Comparison of ENCODE assay signal across 8 cellular contexts in genomic region chr1:78839704-78840277, GRCh38.
DNase-seq lines count a peak whose midpoint lies in the region; ATAC-seq and TF ChIP-seq lines count a peak whose summit lies in the region.

No MANE protein-coding gene starts in this region.

- peaks cover 10% of the 10 kb centered on the region for H3K4me1 Mint-ChIP-seq in activated CD4-positive, alpha-beta memory T cell treated with anti-CD3 and anti-CD28 coated beads, Interleukin-2, amount 10 ng/mL, durations not matched to agents 7 days and 5 days

- H4K20me1 ChIP-seq in Karpas-422 (ENCODE audit: insufficient read depth, low read depth, low read length) (no peaks in the 10 kb centered on the region), fibroblast of lung (ENCODE audit: control insufficient read depth, extremely low read depth, insufficient read depth, low read length) (no peaks in the 10 kb centered on the region)

- H3K27me3 ChIP-seq in Karpas-422 (ENCODE audit: low read length) (no peaks in the 10 kb centered on the region), fibroblast of lung (ENCODE audit: control insufficient read depth, insufficient read depth, low read length) (no peaks in the 10 kb centered on the region)

- H2AFZ ChIP-seq in Karpas-422 (ENCODE audit: low read length) (no peak overlapping the region), fibroblast of lung (ENCODE audit: low read length) (no peak overlapping the region)

- ATAC-seq in GM18868 (IDR thresholded peaks at IDR 0.05; ENCODE audit: unreplicated experiment) (peak; percentile 42), SK-N-SH treated with all-trans-retinoic acid at 6 μM for 48 hours (peak; percentile 41; the same call in 1 of the 3 replicates)

- no peaks in the 10 kb centered on the region for H3K9me2 ChIP-seq in Karpas-422 (replicated peaks; ENCODE audit: insufficient read depth, low read length)

- H3K4me1 ChIP-seq in Karpas-422 (ENCODE audit: low read length) = no peaks in the 10 kb centered on the region
- peaks cover 4% of the 10 kb centered on the region for H3K4me1 ChIP-seq in fibroblast of lung (ENCODE audit: control insufficient read depth, extremely low read depth, insufficient read depth, low read length)

- no peaks in the 10 kb centered on the region for H3K9me3 Mint-ChIP-seq in activated CD4-positive, alpha-beta memory T cell treated with anti-CD3 and anti-CD28 coated beads, Interleukin-2, amount 10 ng/mL, durations not matched to agents 7 days and 5 days

- DNase-seq in Caki2 (ENCODE audit: low read depth) (peak; percentile 36), Karpas-422 (peak; percentile 81), fibroblast of lung (ENCODE audit: low read depth in 2 of 2) (peak; percentile 19 to 74), retina (peak; percentile 58), GOT3 (lab: John Stamatoyannopoulos, UW) (no peak)
- DNase-seq in activated CD4-positive, alpha-beta memory T cell treated with anti-CD3 and anti-CD28 coated beads, Interleukin-2, amount 10 ng/mL, durations not matched to agents 7 days and 5 days = no peak

- CTCF ChIA-PET in activated CD4-positive, alpha-beta memory T cell treated with anti-CD3 and anti-CD28 coated beads, Interleukin-2, amount 10 ng/mL, durations not matched to agents 7 days and 5 days (lab: Charles Lee) = interaction anchor here (0.7 to 2.8 kb wide), 3 partner anchors 62 to 513 kb away, joined by 3 to 18 read pairs (median 4); no protein-coding TSS in a partner anchor

- H3K4me2 ChIP-seq in Karpas-422 (ENCODE audit: low read depth, low read length, poor library complexity, severe bottlenecking) (no peak overlapping the region), fibroblast of lung (ENCODE audit: extremely low read depth, insufficient read depth, low read length) (peak overlapping the region; percentile 42)

- H3K27me3 Mint-ChIP-seq in activated CD4-positive, alpha-beta memory T cell treated with anti-CD3 and anti-CD28 coated beads, Interleukin-2, amount 10 ng/mL, durations not matched to agents 7 days and 5 days = no peaks in the 10 kb centered on the region

- H3K27ac Mint-ChIP-seq in activated CD4-positive, alpha-beta memory T cell treated with anti-CD3 and anti-CD28 coated beads, Interleukin-2, amount 10 ng/mL, durations not matched to agents 7 days and 5 days = no peak overlapping the region

- no peak overlapping the region for H3K9ac ChIP-seq in Karpas-422 (ENCODE audit: low read length)
- no peak overlapping the region for H3K9ac ChIP-seq in fibroblast of lung (ENCODE audit: insufficient read depth, low read length)

- no peak overlapping the region for H3K4me3 ChIP-seq in Karpas-422 (ENCODE audit: low read length)
- H3K4me3 ChIP-seq in fibroblast of lung (replicated peaks in 1 of 4; ENCODE audit: control extremely low read depth in 1 of 4, insufficient read depth in 1 of 4, low read depth in 3 of 4, low read length in 4 of 4) = no peak overlapping the region

- POLR2A ChIA-PET in activated CD4-positive, alpha-beta memory T cell treated with anti-CD3 and anti-CD28 coated beads, Interleukin-2, amount 10 ng/mL, durations not matched to agents 7 days and 5 days (lab: Charles Lee) = no interaction called here

- H3K79me2 ChIP-seq in Karpas-422 (ENCODE audit: low read length) (no peaks in the 10 kb centered on the region), fibroblast of lung (ENCODE audit: control insufficient read depth, insufficient read depth, low read length) (no peaks in the 10 kb centered on the region)

- peak; percentile 55 to 57 for TF ChIP-seq CTCF in fibroblast of lung (conservative IDR thresholded peaks at IDR 0.05 in 1 of 2, IDR thresholded peaks at IDR 0.05 in 1 of 2; ENCODE audit: low read depth in 1 of 2, low read length in 2 of 2)

- no peaks in the 10 kb centered on the region for H3K36me3 Mint-ChIP-seq in activated CD4-positive, alpha-beta memory T cell treated with anti-CD3 and anti-CD28 coated beads, Interleukin-2, amount 10 ng/mL, durations not matched to agents 7 days and 5 days (ENCODE audit: low read depth)

- H3K27ac ChIP-seq in Karpas-422 (ENCODE audit: low read length) = no peak overlapping the region
- no peak overlapping the region for H3K27ac ChIP-seq in fibroblast of lung (ENCODE audit: insufficient read depth, low read length)

- H3K4me3 Mint-ChIP-seq in activated CD4-positive, alpha-beta memory T cell treated with anti-CD3 and anti-CD28 coated beads, Interleukin-2, amount 10 ng/mL, durations not matched to agents 7 days and 5 days = no peak overlapping the region

- in situ Hi-C loops in Caki2 (cut with HindIII; ENCODE audit: low pct_unique_long_range_greater_than_20kb, low sequenced_read_pairs) = no loop called here

- H3K36me3 ChIP-seq in Karpas-422 (ENCODE audit: insufficient read depth, low read length) = no peaks in the 10 kb centered on the region
- H3K36me3 ChIP-seq in fibroblast of lung (ENCODE audit: control insufficient read depth, insufficient read depth, low read length) = no peaks in the 10 kb centered on the region

- H3K9me3 ChIP-seq in Karpas-422 (ENCODE audit: low read length) (no peaks in the 10 kb centered on the region), fibroblast of lung (ENCODE audit: control insufficient read depth, insufficient read depth, low read depth, low read length) (no peaks in the 10 kb centered on the region)

TF ChIP-seq in SK-N-SH treated with all-trans-retinoic acid at 6 μM for 48 hours, 23 proteins besides CTCF, POLR2A, EP300 and RAD21:
- TF ChIP-seq ZNF8 (CRISPR knock-in tag; IDR thresholded peaks at IDR 0.05) (no peak), TOX (CRISPR knock-in tag; IDR thresholded peaks at IDR 0.05; ENCODE audit: borderline replicate concordance) (no peak), CSDC2 (CRISPR knock-in tag; IDR thresholded peaks at IDR 0.05) (no peak), ISL1 (CRISPR knock-in tag; IDR thresholded peaks at IDR 0.05) (no peak), ZNF70 (CRISPR knock-in tag; IDR thresholded peaks at IDR 0.05) (no peak), RARB (CRISPR knock-in tag; IDR thresholded peaks at IDR 0.05) (no peak), CREB5 (CRISPR knock-in tag; IDR thresholded peaks at IDR 0.05; ENCODE audit: low read depth) (no peak), PATZ1 (CRISPR knock-in tag; IDR thresholded peaks at IDR 0.05; ENCODE audit: borderline replicate concordance) (no peak)

Comparison
In these comparisons a context has a peak if more than half of its experiments do, and no peak if none do; other contexts are left out.
1. DNase-seq: peak in Caki2 (single experiment), Karpas-422 (single experiment), fibroblast of lung (2 of 2) and retina (single experiment); none in activated CD4-positive, alpha-beta memory T cell treated with anti-CD3 and anti-CD28 coated beads, Interleukin-2, amount 10 ng/mL, durations not matched to agents 7 days and 5 days (single experiment) and GOT3 (single experiment).